1 cellular context compared by ENCODE assay signal in genomic region chr11:121453589-121454299, GRCh38.
TF ChIP-seq lines count a peak whose summit lies in the region.

No MANE protein-coding gene starts in this region.

TF ChIP-seq in HepG2, 621 proteins besides CTCF, POLR2A, EP300 and RAD21 (continued from another document and continues in another):
- 0 out of 2 replicates have a peak, but pooled peaks have one; percentile 20 for TF ChIP-seq ZNF430 (CRISPR knock-in tag; IDR thresholded peaks at IDR 0.05)
- TF ChIP-seq ZNF574 (CRISPR knock-in tag; IDR thresholded peaks at IDR 0.05) = peak; percentile 35; the same call in 1 of the 2 replicates
- TF ChIP-seq ZFP90 (CRISPR knock-in tag; IDR thresholded peaks at IDR 0.05; ENCODE audit: borderline replicate concordance) = no peak
- no peak for TF ChIP-seq FOXA1 (IDR thresholded peaks at IDR 0.05)
- 0 out of 2 replicates have a peak, but pooled peaks have one; percentile 32 for TF ChIP-seq FOXA1 (CRISPR knock-in tag; IDR thresholded peaks at IDR 0.05)
- TF ChIP-seq ZFX (CRISPR knock-in tag; IDR thresholded peaks at IDR 0.05; ENCODE audit: low read depth) = 0 out of 2 replicates have a peak, but pooled peaks have one; percentile 28
- TF ChIP-seq TCF12 (IDR thresholded peaks at IDR 0.05) = no peak
- TF ChIP-seq TCF12 (CRISPR knock-in tag; IDR thresholded peaks at IDR 0.05) = no peak
- no peak for TF ChIP-seq PAX8 (CRISPR knock-in tag; IDR thresholded peaks at IDR 0.05; ENCODE audit: borderline replicate concordance)
- peak; percentile 43; the same call in 1 of the 2 replicates for TF ChIP-seq ZSCAN9 (CRISPR knock-in tag; IDR thresholded peaks at IDR 0.05; ENCODE audit: borderline replicate concordance)
- no peak for TF ChIP-seq ATF1 (CRISPR knock-in tag; IDR thresholded peaks at IDR 0.05)
- TF ChIP-seq GATAD2A (CRISPR knock-in tag; IDR thresholded peaks at IDR 0.05) = peak; percentile 87
- TF ChIP-seq LCORL (IDR thresholded peaks at IDR 0.05) = no peak
- no peak for TF ChIP-seq LCORL (CRISPR knock-in tag; IDR thresholded peaks at IDR 0.05)
- no peak for TF ChIP-seq ZNF777 (CRISPR knock-in tag; IDR thresholded peaks at IDR 0.05)
- TF ChIP-seq FOXJ3 (CRISPR knock-in tag; IDR thresholded peaks at IDR 0.05; ENCODE audit: borderline replicate concordance) = peak; percentile 48; the same call in 1 of the 2 replicates
- no peak for TF ChIP-seq AHR (CRISPR knock-in tag; IDR thresholded peaks at IDR 0.05)
- TF ChIP-seq SP2 (CRISPR knock-in tag; IDR thresholded peaks at IDR 0.05) = no peak
- TF ChIP-seq CEBPB (IDR thresholded peaks at IDR 0.05; ENCODE audit: borderline replicate concordance, low read depth, low read length) = peak; percentile 87
- 0 out of 2 replicates have a peak, but pooled peaks have one; percentile 55 for TF ChIP-seq ZNF3 (CRISPR knock-in tag; IDR thresholded peaks at IDR 0.05)
- 0 out of 2 replicates have a peak, but pooled peaks have one; percentile 41 for TF ChIP-seq TMF1 (CRISPR knock-in tag; IDR thresholded peaks at IDR 0.05; ENCODE audit: low read depth)
- TF ChIP-seq FOXP1 (IDR thresholded peaks at IDR 0.05) = no peak
- TF ChIP-seq FOXP1 (CRISPR knock-in tag; IDR thresholded peaks at IDR 0.05) = peak; percentile 78
- TF ChIP-seq ZMYM4 (CRISPR knock-in tag; IDR thresholded peaks at IDR 0.05) = peak; percentile 35; the same call in 1 of the 2 replicates
- 0 out of 2 replicates have a peak, but pooled peaks have one; percentile 6 for TF ChIP-seq ZNF484 (CRISPR knock-in tag; IDR thresholded peaks at IDR 0.05; ENCODE audit: borderline replicate concordance, low read depth)
- TF ChIP-seq SKIL (CRISPR knock-in tag; IDR thresholded peaks at IDR 0.05; ENCODE audit: borderline replicate concordance) = peak; percentile 43; the same call in 1 of the 2 replicates
- TF ChIP-seq KLF6 (CRISPR knock-in tag; IDR thresholded peaks at IDR 0.05) = 0 out of 2 replicates have a peak, but pooled peaks have one; percentile 46
- TF ChIP-seq ZNF652 (CRISPR knock-in tag; IDR thresholded peaks at IDR 0.05; ENCODE audit: borderline replicate concordance, low read depth) = peak; percentile 92
- TF ChIP-seq SAP130 (CRISPR knock-in tag; IDR thresholded peaks at IDR 0.05; ENCODE audit: low read depth) = peak; percentile 82
- no peak for TF ChIP-seq CC2D1A (CRISPR knock-in tag; IDR thresholded peaks at IDR 0.05)
- no peak for TF ChIP-seq GZF1 (CRISPR knock-in tag; IDR thresholded peaks at IDR 0.05)
- TF ChIP-seq HMG20A (CRISPR knock-in tag; IDR thresholded peaks at IDR 0.05; ENCODE audit: borderline replicate concordance) = peak; percentile 58; the same call in 1 of the 2 replicates
- no peak for TF ChIP-seq BCL3 (CRISPR knock-in tag; IDR thresholded peaks at IDR 0.05)
- TF ChIP-seq FOSL2 (CRISPR knock-in tag; IDR thresholded peaks at IDR 0.05) = peak; percentile 78
- TF ChIP-seq NCOA2 (CRISPR knock-in tag; IDR thresholded peaks at IDR 0.05) = peak; percentile 62; the same call in 1 of the 2 replicates
- peak; percentile 31; the same call in 1 of the 2 replicates for TF ChIP-seq ZBTB34 (CRISPR knock-in tag; IDR thresholded peaks at IDR 0.05)
- peak; percentile 47 for TF ChIP-seq HDAC1 (CRISPR knock-in tag; IDR thresholded peaks at IDR 0.05)
- TF ChIP-seq ZNF878 (CRISPR knock-in tag; IDR thresholded peaks at IDR 0.05) = 0 out of 2 replicates have a peak, but pooled peaks have one; percentile 37
- TF ChIP-seq ZNF619 (CRISPR knock-in tag; IDR thresholded peaks at IDR 0.05) = no peak
- TF ChIP-seq ARNT2 (CRISPR knock-in tag; IDR thresholded peaks at IDR 0.05; ENCODE audit: low read depth) = peak; percentile 59; the same call in 1 of the 2 replicates
- TF ChIP-seq KDM6A (CRISPR knock-in tag; IDR thresholded peaks at IDR 0.05; ENCODE audit: low read depth) = 0 out of 2 replicates have a peak, but pooled peaks have one; percentile 33
- TF ChIP-seq TEAD3 (CRISPR knock-in tag; optimal IDR thresholded peaks at IDR 0.05; ENCODE audit: borderline replicate concordance) = peak; percentile 57
- no peak for TF ChIP-seq CREB1 (IDR thresholded peaks at IDR 0.05)
- TF ChIP-seq CREB1 (CRISPR knock-in tag; IDR thresholded peaks at IDR 0.05) = 0 out of 2 replicates have a peak, but pooled peaks have one; percentile 22
- TF ChIP-seq ZNF609 (CRISPR knock-in tag; IDR thresholded peaks at IDR 0.05; ENCODE audit: borderline replicate concordance) = no peak
- TF ChIP-seq PPARG (CRISPR knock-in tag; conservative IDR thresholded peaks at IDR 0.05) = peak; percentile 51
- TF ChIP-seq ZBTB46 (CRISPR knock-in tag; IDR thresholded peaks at IDR 0.05; ENCODE audit: borderline replicate concordance) = no peak
- TF ChIP-seq SALL1 (CRISPR knock-in tag; IDR thresholded peaks at IDR 0.05) = peak; percentile 51; the same call in 1 of the 2 replicates
- no peak for TF ChIP-seq CENPBD1 (CRISPR knock-in tag; IDR thresholded peaks at IDR 0.05; ENCODE audit: borderline replicate concordance, low read depth)
- TF ChIP-seq HNF4A (CRISPR knock-in tag; IDR thresholded peaks at IDR 0.05) = peak; percentile 80
- TF ChIP-seq HOXA3 (CRISPR knock-in tag; IDR thresholded peaks at IDR 0.05) = peak; percentile 44; the same call in 1 of the 2 replicates
- TF ChIP-seq NR2F1 (CRISPR knock-in tag; IDR thresholded peaks at IDR 0.05) = peak; percentile 41 to 67; a peak in 3 of 4 replicates
- peak; percentile 71; the same call in 1 of the 2 replicates for TF ChIP-seq FOXP4 (CRISPR knock-in tag; IDR thresholded peaks at IDR 0.05)
- peak; percentile 47; the same call in 1 of the 2 replicates for TF ChIP-seq HDAC2 (CRISPR knock-in tag; IDR thresholded peaks at IDR 0.05)
- no peak for TF ChIP-seq ZNF563 (CRISPR knock-in tag; IDR thresholded peaks at IDR 0.05)
- 0 out of 2 replicates have a peak, but pooled peaks have one; percentile 8 for TF ChIP-seq IRF2 (CRISPR knock-in tag; IDR thresholded peaks at IDR 0.05)
